In genomic region chr3:128497305-128498126, GRCh38 we compare ENCODE assay signal across 9 cellular contexts. TPM values are rescaled to one million over a fixed set of nuclear protein-coding genes. Genes with fewer than 3 reads are reported as not detected.
DNase-seq lines count a peak whose midpoint lies in the region; ATAC-seq, FAIRE-seq and TF ChIP-seq lines count a peak whose summit lies in the region.
"Had no signal": no experiment of that assay in that cellular context is flagged by ENCODE, and none has a peak within 500 bp of the region (broad histone marks: within the 10 kb centered on the region; RNA-seq: fewer than 3 reads in every experiment).

No MANE protein-coding gene starts in this region.

- peak; percentile 77 for DNase-seq in D721Med (ENCODE audit: insufficient read length, low spot score)
- peak; percentile 62 to 71 for DNase-seq in Kasumi-1 (lab: John Stamatoyannopoulos, UW)
- DNase-seq in RWPE2 (ENCODE audit: low spot score): no peak
- peak; percentile 88 for DNase-seq in activated effector memory CD4-positive, alpha-beta T cell treated with anti-CD3 and anti-CD28 coated beads, Interleukin-2, amount 50 U/mL, for 16 hours
- peak; percentile 65 for DNase-seq in globus pallidus (ENCODE audit: low spot score)
- DNase-seq in pancreas: peak; percentile 71 to 90 (median 78)
- peak; percentile 27 to 70 for DNase-seq in tibial artery

- H3K27me3 ChIP-seq in RWPE2 (ENCODE audit: insufficient read depth, poor library complexity, severe bottlenecking) (no peaks in the 10 kb centered on the region), pancreas (no peaks in the 10 kb centered on the region), tibial artery (peaks cover 0 to 96% of the 10 kb centered on the region in 2 donors)

- FAIRE-seq in D721Med (lab: Jason Lieb, UNC) (no peak), pancreas (lab: Jason Lieb, UNC) (no peak)

- no peaks in the 10 kb centered on the region for H3K9me3 ChIP-seq in RWPE2 (ENCODE audit: severe bottlenecking)
- H3K9me3 ChIP-seq in pancreas: no peaks in the 10 kb centered on the region
- no peaks in the 10 kb centered on the region for H3K9me3 ChIP-seq in tibial artery

- H3K4me1 ChIP-seq in RWPE2 (ENCODE audit: insufficient read depth, poor library complexity, severe bottlenecking): no peaks in the 10 kb centered on the region
- H3K4me1 ChIP-seq in pancreas: peaks cover 0 to 3% (median 0%) of the 10 kb centered on the region in 3 donors
- H3K4me1 ChIP-seq in tibial artery: peaks cover 0 to 27% (median 19%) of the 10 kb centered on the region in 4 donors

- peak overlapping the region; percentile 36 for H3K4me3 ChIP-seq in RWPE2 (ENCODE audit: severe bottlenecking)
- H3K4me3 ChIP-seq in pancreas: peak overlapping the region; percentile 18 to 51 (median 34)
- peak overlapping the region; percentile 43 to 54 for H3K4me3 ChIP-seq in tibial artery

- ATAC-seq in RWPE2 (ENCODE audit: low read depth): peak; percentile 54
- peak; percentile 59 to 83 (median 74) for ATAC-seq in pancreas
- ATAC-seq in GM21447 (IDR thresholded peaks at IDR 0.05; ENCODE audit: unreplicated experiment): no peak

- intact Hi-C loops in pancreas (cut with DNase I): loop anchor here in 1 of 3 donors (5.0 kb wide), 1 partner anchor 70 kb away; no protein-coding TSS in a partner anchor
- intact Hi-C loops in tibial artery (cut with DNase I; ENCODE audit: low total_unique reads): loop anchor here (2.0 kb wide), 1 partner anchor 71 kb away; no protein-coding TSS in a partner anchor

- TF ChIP-seq CTCF in D721Med (IDR thresholded peaks at IDR 0.05; ENCODE audit: insufficient read depth, missing control alignments): peak; percentile 57
- TF ChIP-seq CTCF in RWPE2 (IDR thresholded peaks at IDR 0.05; ENCODE audit: poor library complexity, severe bottlenecking): peak; percentile 93
- TF ChIP-seq CTCF in pancreas (IDR thresholded peaks at IDR 0.05): peak; percentile 31 to 69 (median 46)
- peak; percentile 54 to 57 for TF ChIP-seq CTCF in tibial artery (IDR thresholded peaks at IDR 0.05)

- 5 to 6% methylated on average over 70 to 77 of the region's 77 CpGs for WGBS in pancreas, 2 donors

- H3K27ac ChIP-seq in RWPE2 (ENCODE audit: poor library complexity, severe bottlenecking) (no peak overlapping the region), pancreas (no peak overlapping the region), tibial artery (no peak overlapping the region)

- H3K36me3 ChIP-seq in RWPE2 (ENCODE audit: low read depth) (no peaks in the 10 kb centered on the region), pancreas (no peaks in the 10 kb centered on the region), tibial artery (no peaks in the 10 kb centered on the region)

RNA-seq across cellular contexts. Expression of gene GATA2, which starts 4.5 kb away (rescaled TPM):
- total RNA-seq in pancreas: 10 to 100 TPM in 5 of 6 donors, 1 to 10 TPM in 1; 6.2 to 17.1 (median 11.1) TPM
- 10 to 100 TPM in 1 of 2 donors, 1 to 10 TPM in 1; 7.3 to 15.8 TPM for polyA plus RNA-seq in pancreas

RNA-seq across cellular contexts. Expression of gene DNAJB8, which starts 30.8 kb away (rescaled TPM):
- not detected for total RNA-seq in pancreas
- polyA plus RNA-seq in pancreas: not detected
- total RNA-seq: T-helper 1 cell treated with Interleukin-12 subunit alpha and Interleukin-12 subunit beta and Interleukin-4 antibody, amounts not matched to agents 30 ng/mL and 1 ng/mL, for 36 hours had no signal
